In genomic region chr9:95724253-95724991, GRCh38 we compare ENCODE assay signal across 1 cellular context.
TF ChIP-seq lines count a peak whose summit lies in the region.

No MANE protein-coding gene starts in this region.

TF ChIP-seq in HepG2, 621 proteins besides CTCF, POLR2A, EP300 and RAD21 (continued from another document and continues in another):
- TF ChIP-seq PCBP1 (IDR thresholded peaks at IDR 0.05; ENCODE audit: borderline replicate concordance, low read depth, low read length) (no peak), ZNF564 (CRISPR knock-in tag; IDR thresholded peaks at IDR 0.05) (no peak), MTF2 (CRISPR knock-in tag; IDR thresholded peaks at IDR 0.05; ENCODE audit: borderline replicate concordance) (no peak), SOX5 (CRISPR knock-in tag; IDR thresholded peaks at IDR 0.05; ENCODE audit: borderline replicate concordance) (peak; percentile 83; the same call in 1 of the 2 replicates), ZNF737 (CRISPR knock-in tag; IDR thresholded peaks at IDR 0.05; ENCODE audit: borderline replicate concordance) (no peak), FOXP1 (IDR thresholded peaks at IDR 0.05) (no peak), FOXP1 (CRISPR knock-in tag; IDR thresholded peaks at IDR 0.05) (peak; percentile 43), TRIM22 (IDR thresholded peaks at IDR 0.05) (no peak), SMAD1 (CRISPR knock-in tag; IDR thresholded peaks at IDR 0.05; ENCODE audit: borderline replicate concordance, low read depth) (no peak), FOXJ3 (CRISPR knock-in tag; IDR thresholded peaks at IDR 0.05; ENCODE audit: borderline replicate concordance) (peak; percentile 33; the same call in 1 of the 2 replicates), LBX2 (CRISPR knock-in tag; IDR thresholded peaks at IDR 0.05; ENCODE audit: borderline replicate concordance) (no peak), AHDC1 (CRISPR knock-in tag; IDR thresholded peaks at IDR 0.05; ENCODE audit: borderline replicate concordance) (peak; percentile 91; the same call in 1 of the 2 replicates), NR2C2 (CRISPR knock-in tag; IDR thresholded peaks at IDR 0.05; ENCODE audit: borderline replicate concordance) (peak; percentile 39; the same call in 1 of the 2 replicates), ZNF792 (CRISPR knock-in tag; IDR thresholded peaks at IDR 0.05) (no peak), CREM (IDR thresholded peaks at IDR 0.05) (peak; percentile 90), CREM (CRISPR knock-in tag; IDR thresholded peaks at IDR 0.05) (no peak), MED13 (CRISPR knock-in tag; IDR thresholded peaks at IDR 0.05) (peak; percentile 54; the same call in 1 of the 2 replicates), LCORL (IDR thresholded peaks at IDR 0.05) (no peak), LCORL (CRISPR knock-in tag; IDR thresholded peaks at IDR 0.05) (no peak; the same call in 1 of the 2 replicates), ATM (IDR thresholded peaks at IDR 0.05; ENCODE audit: borderline replicate concordance) (no peak), ZNF34 (CRISPR knock-in tag; IDR thresholded peaks at IDR 0.05; ENCODE audit: borderline replicate concordance) (no peak), NCOA2 (CRISPR knock-in tag; IDR thresholded peaks at IDR 0.05) (peak; percentile 93), ZFYVE20 (CRISPR knock-in tag; IDR thresholded peaks at IDR 0.05; ENCODE audit: borderline replicate concordance, low read depth) (no peak), PATZ1 (CRISPR knock-in tag; IDR thresholded peaks at IDR 0.05) (no peak; the same call in 1 of the 2 replicates), HMG20B (CRISPR knock-in tag; conservative IDR thresholded peaks at IDR 0.05) (no peak), DMTF1 (CRISPR knock-in tag; IDR thresholded peaks at IDR 0.05) (no peak), RNF219 (CRISPR knock-in tag; IDR thresholded peaks at IDR 0.05) (no peak), REXO4 (CRISPR knock-in tag; IDR thresholded peaks at IDR 0.05; ENCODE audit: borderline replicate concordance) (no peak), IRX3 (CRISPR knock-in tag; IDR thresholded peaks at IDR 0.05; ENCODE audit: borderline replicate concordance, low read depth) (no peak), ZSCAN9 (CRISPR knock-in tag; IDR thresholded peaks at IDR 0.05; ENCODE audit: borderline replicate concordance) (0 out of 2 replicates have a peak, but pooled peaks have one; percentile 22), SMARCE1 (IDR thresholded peaks at IDR 0.05; ENCODE audit: borderline replicate concordance) (no peak), ARID2 (CRISPR knock-in tag; IDR thresholded peaks at IDR 0.05; ENCODE audit: borderline replicate concordance) (no peak), MEIS2 (CRISPR knock-in tag; IDR thresholded peaks at IDR 0.05) (peak; percentile 38; the same call in 1 of the 2 replicates), ZNF503 (CRISPR knock-in tag; IDR thresholded peaks at IDR 0.05) (peak; percentile 89), RARA (CRISPR knock-in tag; IDR thresholded peaks at IDR 0.05) (peak; percentile 82), ZNF660 (CRISPR knock-in tag; IDR thresholded peaks at IDR 0.05; ENCODE audit: borderline replicate concordance, low read depth) (no peak), TFDP2 (CRISPR knock-in tag; IDR thresholded peaks at IDR 0.05) (no peak), ZNF576 (CRISPR knock-in tag; IDR thresholded peaks at IDR 0.05) (no peak), CBX5 (CRISPR knock-in tag; IDR thresholded peaks at IDR 0.05; ENCODE audit: borderline replicate concordance) (peak; percentile 29; the same call in 1 of the 2 replicates), ZBTB20 (CRISPR knock-in tag; IDR thresholded peaks at IDR 0.05; ENCODE audit: borderline replicate concordance, low read depth) (no peak), ZNF567 (CRISPR knock-in tag; IDR thresholded peaks at IDR 0.05; ENCODE audit: borderline replicate concordance) (no peak), ZNF577 (CRISPR knock-in tag; IDR thresholded peaks at IDR 0.05; ENCODE audit: borderline replicate concordance, low read depth) (no peak)
